ENCODE assay signal across 17 cellular contexts in the genomic region with DNA sequence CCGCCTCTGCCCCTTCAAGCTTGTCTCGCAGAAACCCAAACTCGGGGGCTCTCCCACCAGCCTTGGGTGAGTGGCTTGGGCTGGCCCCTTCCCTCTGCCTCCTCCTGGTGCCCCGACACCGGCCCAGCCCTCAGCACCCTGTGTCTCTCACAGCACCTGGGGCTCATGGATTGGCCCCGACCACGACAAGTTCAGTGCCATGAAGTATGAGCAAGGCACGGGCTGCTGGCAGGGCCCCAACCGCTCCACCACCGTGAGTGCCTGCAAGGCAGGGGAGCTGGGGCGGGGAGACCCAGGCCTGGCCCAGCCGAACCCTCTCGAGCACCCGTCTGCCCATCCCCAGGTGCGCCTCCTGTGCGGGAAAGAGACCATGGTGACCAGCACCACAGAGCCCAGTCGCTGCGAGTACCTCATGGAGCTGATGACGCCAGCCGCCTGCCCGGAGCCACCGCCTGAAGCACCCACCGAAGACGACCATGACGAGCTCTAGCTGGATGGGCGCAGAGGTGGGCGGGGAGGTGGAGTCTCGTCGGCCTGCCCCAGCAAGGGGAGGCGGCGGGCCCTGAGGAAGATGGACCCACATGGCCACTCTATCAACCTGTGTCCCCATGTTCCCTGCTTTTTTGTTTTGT. TPM values are rescaled to one million over a fixed set of nuclear protein-coding genes. Genes with fewer than 3 reads are reported as not detected.
DNase-seq lines count a peak whose midpoint lies in the region; ATAC-seq and TF ChIP-seq lines count a peak whose summit lies in the region.
"Had no signal": no experiment of that assay in that cellular context is flagged by ENCODE, and none has a peak within 500 bp of the region (broad histone marks: within the 10 kb centered on the region; RNA-seq: fewer than 3 reads in every experiment).

No MANE protein-coding gene starts in this region.

- no peak overlapping the region for H3K27ac Mint-ChIP-seq in natural killer cell treated with Interleukin-12 subunit alpha and Interleukin-12 subunit beta and Interleukin-15 and Interleukin-18, amount 100 ng/mL, for 72 hours
- no peak overlapping the region for H3K27ac Mint-ChIP-seq in natural killer cell
- H3K27ac Mint-ChIP-seq: CD8-positive, alpha-beta T cell had no signal

- ATAC-seq in natural killer cell treated with Interleukin-12 subunit alpha and Interleukin-12 subunit beta and Interleukin-15 and Interleukin-18, amount 100 ng/mL, for 72 hours = no peak
- ATAC-seq in natural killer cell = no peak
- ATAC-seq: CD8-positive, alpha-beta T cell had no signal

- H3K4me1 Mint-ChIP-seq in natural killer cell treated with Interleukin-12 subunit alpha and Interleukin-12 subunit beta and Interleukin-15 and Interleukin-18, amount 100 ng/mL, for 72 hours (ENCODE audit: low read depth in 2 of 2) = no peaks in the 10 kb centered on the region
- peaks cover 0 to 5% of the 10 kb centered on the region in 2 donors for H3K4me1 Mint-ChIP-seq in natural killer cell

- intact Hi-C loops in natural killer cell (cut with micrococcal nuclease) = loop anchor here (5.0 kb wide), 1 partner anchor 157 kb away; no protein-coding TSS in a partner anchor

- H3K9me3 Mint-ChIP-seq in natural killer cell treated with Interleukin-12 subunit alpha and Interleukin-12 subunit beta and Interleukin-15 and Interleukin-18, amount 100 ng/mL, for 72 hours = no peaks in the 10 kb centered on the region
- no peaks in the 10 kb centered on the region for H3K9me3 Mint-ChIP-seq in natural killer cell
- H3K9me3 Mint-ChIP-seq: CD8-positive, alpha-beta T cell had no signal

- H3K4me3 Mint-ChIP-seq in natural killer cell treated with Interleukin-12 subunit alpha and Interleukin-12 subunit beta and Interleukin-15 and Interleukin-18, amount 100 ng/mL, for 72 hours = no peak overlapping the region
- H3K4me3 Mint-ChIP-seq in natural killer cell = no peak overlapping the region
- H3K4me3 Mint-ChIP-seq: CD8-positive, alpha-beta T cell had no signal

- H3K27me3 Mint-ChIP-seq in natural killer cell treated with Interleukin-12 subunit alpha and Interleukin-12 subunit beta and Interleukin-15 and Interleukin-18, amount 100 ng/mL, for 72 hours = no peaks in the 10 kb centered on the region
- H3K27me3 Mint-ChIP-seq in natural killer cell (ENCODE audit: low read depth in 2 of 2) = no peaks in the 10 kb centered on the region

- no peaks in the 10 kb centered on the region for H3K36me3 Mint-ChIP-seq in natural killer cell treated with Interleukin-12 subunit alpha and Interleukin-12 subunit beta and Interleukin-15 and Interleukin-18, amount 100 ng/mL, for 72 hours
- H3K36me3 Mint-ChIP-seq in natural killer cell = no peaks in the 10 kb centered on the region

- peak; percentile 56 for DNase-seq in natural killer cell treated with Interleukin-12 subunit alpha and Interleukin-12 subunit beta and Interleukin-15 and Interleukin-18, amount 100 ng/mL, for 72 hours (ENCODE audit: low spot score)
- no peak for DNase-seq in natural killer cell
- no peak for DNase-seq in NCI-H2081 (lab: John Stamatoyannopoulos, UW)
- no peak for DNase-seq in NCI-H82 treated with DMSO at 0.1 percent for 48 hours (lab: John Stamatoyannopoulos, UW; ENCODE audit: unreplicated experiment)
- DNase-seq: CD8-positive, alpha-beta T cell; GM23248; HCEC 1CT; KG1; NCI-H1417 treated with DMSO at 0.1 percent for 48 hours; NCI-H187 treated with DMSO at 0.1 percent for 48 hours; NCI-H226; NCI-H524 treated with DMSO at 0.1 percent for 48 hours; PC-9; SJCRH30 had no signal

- TF ChIP-seq CTCF in natural killer cell (IDR thresholded peaks at IDR 0.05) = no peak

- H3K27ac ChIP-seq in angular gyrus (ENCODE audit: low read depth, low read length) = peak overlapping the region; percentile 8
- peak overlapping the region; percentile 27 for H3K27ac ChIP-seq in temporal lobe (ENCODE audit: low read depth, low read length)
- H3K27ac ChIP-seq: BLaER1 treated with 17β-estradiol and CSF1 and Interleukin-3, amounts not matched to agents 10 nM and 100 nM; GM23248; PC-9; SJCRH30 had no signal

RNA-seq across cellular contexts. Expression of a gene that starts 13.6 kb away (rescaled TPM):
- 100 to 1,000 TPM; 303 to 321 TPM for total RNA-seq in natural killer cell treated with Interleukin-12 subunit alpha and Interleukin-12 subunit beta and Interleukin-15 and Interleukin-18, amount 100 ng/mL, for 72 hours
- 100 to 1,000 TPM; 320 to 367 (median 327) TPM for total RNA-seq in natural killer cell
- 47.5 TPM for total RNA-seq in temporal lobe

RNA-seq across cellular contexts. Expression of a gene that starts 14.1 kb away (rescaled TPM):
- not detected for total RNA-seq in natural killer cell treated with Interleukin-12 subunit alpha and Interleukin-12 subunit beta and Interleukin-15 and Interleukin-18, amount 100 ng/mL, for 72 hours
- total RNA-seq in natural killer cell = not detected
- 0.49 TPM for total RNA-seq in temporal lobe
- total RNA-seq: CD8-positive, alpha-beta T cell had no signal

RNA-seq across cellular contexts. Expression of a gene that starts 29.9 kb away (rescaled TPM):
- not detected for total RNA-seq in natural killer cell treated with Interleukin-12 subunit alpha and Interleukin-12 subunit beta and Interleukin-15 and Interleukin-18, amount 100 ng/mL, for 72 hours
- total RNA-seq in natural killer cell (under 1 TPM in 1 of 3 donors, not detected in 2; 0.48 TPM), temporal lobe (0.25 TPM)
- total RNA-seq: CD8-positive, alpha-beta T cell; SJCRH30 had no signal

RNA-seq across cellular contexts. Expression of a gene that starts 31.8 kb away (rescaled TPM):
- total RNA-seq in natural killer cell treated with Interleukin-12 subunit alpha and Interleukin-12 subunit beta and Interleukin-15 and Interleukin-18, amount 100 ng/mL, for 72 hours = under 1 TPM in 1 of 2 donors, not detected in 1; 0.40 TPM
- total RNA-seq in natural killer cell (not detected), temporal lobe (132 TPM)
- total RNA-seq: GM23248, PC-9, SJCRH30 had no signal

RNA-seq across cellular contexts. Expression of a gene that starts 56.6 kb away (rescaled TPM):
- total RNA-seq in natural killer cell treated with Interleukin-12 subunit alpha and Interleukin-12 subunit beta and Interleukin-15 and Interleukin-18, amount 100 ng/mL, for 72 hours = 10 to 100 TPM; 23.7 to 23.8 TPM
- total RNA-seq in natural killer cell = 10 to 100 TPM in 2 of 3 donors, 1 to 10 TPM in 1; 9.9 to 15.4 (median 10.8) TPM
- total RNA-seq in temporal lobe = 9.3 TPM
